Comparison of ENCODE assay signal across 1 cellular context in the genomic region with DNA sequence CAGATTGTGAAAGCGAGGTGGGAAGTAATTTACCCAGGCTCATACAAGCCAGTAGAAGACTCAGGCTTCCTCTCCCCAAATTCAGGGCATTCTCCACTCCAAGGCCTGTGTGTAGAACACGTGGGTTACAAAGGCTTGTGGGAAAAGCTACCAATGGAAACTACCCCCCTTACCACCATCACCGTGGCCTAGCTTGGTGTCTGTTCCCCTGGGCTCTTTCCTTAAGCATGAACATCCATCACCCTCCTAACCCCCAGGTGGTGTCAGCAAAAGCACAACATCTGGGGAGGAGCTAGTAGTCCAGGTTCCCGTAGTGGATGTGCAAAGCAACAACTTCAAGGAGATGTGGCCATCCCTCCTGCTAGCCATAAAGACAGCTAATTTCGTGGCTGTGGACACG.
A peak's percentile ranks its signal among the peaks of the same experiment; 100 is the strongest.
TF ChIP-seq lines count a peak whose summit lies in the region.

No MANE protein-coding gene starts in this region.

TF ChIP-seq in HepG2, 621 proteins besides CTCF, POLR2A, EP300 and RAD21:
- no peak for TF ChIP-seq IRX3 (CRISPR knock-in tag; IDR thresholded peaks at IDR 0.05; ENCODE audit: borderline replicate concordance, low read depth)
- TF ChIP-seq ARID2 (CRISPR knock-in tag; IDR thresholded peaks at IDR 0.05; ENCODE audit: borderline replicate concordance): 0 out of 2 replicates have a peak, but pooled peaks have one; percentile 27
- TF ChIP-seq MAX (IDR thresholded peaks at IDR 0.05): 0 out of 2 replicates have a peak, but pooled peaks have one; percentile 40
- 0 out of 2 replicates have a peak, but pooled peaks have one; percentile 42 for TF ChIP-seq ZNF660 (CRISPR knock-in tag; IDR thresholded peaks at IDR 0.05; ENCODE audit: borderline replicate concordance, low read depth)
- TF ChIP-seq, protein P1, sequence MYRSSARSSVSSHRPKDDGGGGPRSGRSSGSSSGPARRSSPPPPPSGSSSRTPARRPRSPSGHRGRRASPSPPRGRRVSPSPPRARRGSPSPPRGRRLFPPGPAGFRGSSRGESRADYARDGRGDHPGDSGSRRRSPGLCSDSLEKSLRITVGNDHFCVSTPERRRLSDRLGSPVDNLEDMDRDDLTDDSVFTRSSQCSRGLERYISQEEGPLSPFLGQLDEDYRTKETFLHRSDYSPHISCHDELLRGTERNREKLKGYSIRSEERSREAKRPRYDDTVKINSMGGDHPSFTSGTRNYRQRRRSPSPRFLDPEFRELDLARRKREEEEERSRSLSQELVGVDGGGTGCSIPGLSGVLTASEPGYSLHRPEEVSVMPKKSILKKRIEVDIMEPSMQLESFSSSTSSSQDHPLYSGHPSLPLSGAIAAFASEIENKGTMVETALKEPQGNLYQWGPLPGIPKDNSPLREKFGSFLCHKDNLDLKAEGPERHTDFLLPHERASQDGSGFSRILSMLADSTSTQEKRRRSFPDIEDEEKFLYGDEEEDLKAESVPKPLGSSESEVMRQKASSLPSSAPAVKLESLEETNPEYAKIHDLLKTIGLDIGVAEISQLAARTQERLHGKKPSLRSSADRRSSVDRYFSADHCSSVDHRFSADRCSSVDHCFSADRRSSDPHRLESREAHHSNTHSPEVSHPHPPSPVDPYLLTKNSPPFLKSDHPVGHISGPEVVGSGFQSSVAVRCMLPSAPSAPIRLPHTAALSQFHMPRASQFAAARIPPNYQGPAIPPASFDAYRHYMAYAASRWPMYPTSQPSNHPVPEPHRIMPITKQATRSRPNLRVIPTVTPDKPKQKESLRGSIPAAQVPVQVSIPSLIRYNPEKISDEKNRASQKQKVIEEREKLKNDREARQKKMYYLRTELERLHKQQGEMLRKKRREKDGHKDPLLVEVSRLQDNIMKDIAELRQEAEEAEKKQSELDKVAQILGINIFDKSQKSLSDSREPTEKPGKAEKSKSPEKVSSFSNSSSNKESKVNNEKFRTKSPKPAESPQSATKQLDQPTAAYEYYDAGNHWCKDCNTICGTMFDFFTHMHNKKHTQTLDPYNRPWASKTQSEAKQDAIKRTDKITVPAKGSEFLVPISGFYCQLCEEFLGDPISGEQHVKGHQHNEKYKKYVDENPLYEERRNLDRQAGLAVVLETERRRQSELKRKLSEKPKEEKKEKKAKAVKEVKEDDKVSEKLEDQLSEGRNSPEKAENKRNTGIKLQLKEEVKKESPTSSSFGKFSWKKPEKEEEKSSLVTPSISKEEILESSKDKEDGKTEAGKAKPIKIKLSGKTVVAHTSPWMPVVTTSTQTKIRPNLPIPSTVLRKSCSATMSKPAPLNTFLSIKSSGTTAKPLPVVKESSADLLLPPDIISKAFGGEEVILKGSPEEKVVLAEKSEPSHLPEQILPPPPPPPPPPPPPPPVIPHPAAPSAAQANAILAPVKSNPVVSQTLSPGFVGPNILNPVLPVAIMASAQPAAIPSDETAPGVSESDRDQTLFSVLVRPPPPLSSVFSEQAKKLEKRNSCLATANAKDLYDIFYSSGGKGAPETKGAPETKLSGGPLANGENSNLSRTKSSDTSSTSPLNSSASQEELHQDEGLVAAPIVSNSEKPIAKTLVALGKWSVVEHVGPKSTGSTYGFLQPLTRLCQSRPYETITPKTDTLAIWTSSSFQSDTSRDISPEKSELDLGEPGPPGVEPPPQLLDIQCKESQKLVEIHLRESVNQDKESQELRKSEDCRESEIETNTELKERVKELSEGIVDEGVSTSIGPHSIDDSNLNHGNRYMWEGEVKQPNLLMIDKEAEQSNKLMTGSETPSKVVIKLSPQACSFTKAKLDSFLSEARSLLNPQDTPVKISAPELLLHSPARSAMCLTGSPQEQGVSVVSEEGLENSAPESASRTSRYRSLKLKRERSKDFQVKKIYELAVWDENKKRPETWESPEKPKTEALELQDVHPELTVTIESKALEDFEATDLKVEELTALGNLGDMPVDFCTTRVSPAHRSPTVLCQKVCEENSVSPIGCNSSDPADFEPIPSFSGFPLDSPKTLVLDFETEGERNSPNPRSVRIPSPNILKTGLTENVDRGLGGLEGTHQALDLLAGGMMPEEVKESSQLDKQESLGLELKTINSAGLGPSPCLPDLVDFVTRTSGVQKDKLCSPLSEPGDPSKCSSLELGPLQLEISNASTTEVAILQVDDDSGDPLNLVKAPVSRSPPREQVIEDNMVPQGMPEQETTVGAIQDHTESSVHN (CRISPR knock-in tag; IDR thresholded peaks at IDR 0.05): no peak
- TF ChIP-seq, protein P2, sequence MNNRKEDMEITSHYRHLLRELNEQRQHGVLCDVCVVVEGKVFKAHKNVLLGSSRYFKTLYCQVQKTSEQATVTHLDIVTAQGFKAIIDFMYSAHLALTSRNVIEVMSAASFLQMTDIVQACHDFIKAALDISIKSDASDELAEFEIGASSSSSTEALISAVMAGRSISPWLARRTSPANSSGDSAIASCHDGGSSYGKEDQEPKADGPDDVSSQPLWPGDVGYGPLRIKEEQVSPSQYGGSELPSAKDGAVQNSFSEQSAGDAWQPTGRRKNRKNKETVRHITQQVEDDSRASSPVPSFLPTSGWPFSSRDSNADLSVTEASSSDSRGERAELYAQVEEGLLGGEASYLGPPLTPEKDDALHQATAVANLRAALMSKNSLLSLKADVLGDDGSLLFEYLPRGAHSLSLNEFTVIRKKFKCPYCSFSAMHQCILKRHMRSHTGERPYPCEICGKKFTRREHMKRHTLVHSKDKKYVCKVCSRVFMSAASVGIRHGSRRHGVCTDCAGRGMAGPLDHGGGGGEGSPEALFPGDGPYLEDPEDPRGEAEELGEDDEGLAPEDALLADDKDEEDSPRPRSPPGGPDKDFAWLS (CRISPR knock-in tag; IDR thresholded peaks at IDR 0.05; ENCODE audit: borderline replicate concordance): no peak
- 0 out of 2 replicates have a peak, but pooled peaks have one; percentile 4 for TF ChIP-seq ZNF441 (CRISPR knock-in tag; IDR thresholded peaks at IDR 0.05; ENCODE audit: borderline replicate concordance)
- TF ChIP-seq ZNF383 (CRISPR knock-in tag; IDR thresholded peaks at IDR 0.05; ENCODE audit: borderline replicate concordance): no peak
- TF ChIP-seq RBM22 (optimal IDR thresholded peaks at IDR 0.05; ENCODE audit: low read length): peak; percentile 14
- TF ChIP-seq ZNF788 (CRISPR knock-in tag; IDR thresholded peaks at IDR 0.05; ENCODE audit: borderline replicate concordance): 0 out of 2 replicates have a peak, but pooled peaks have one; percentile 37
- TF ChIP-seq NCOA1 (CRISPR knock-in tag; IDR thresholded peaks at IDR 0.05): no peak
- TF ChIP-seq MBNL3 (CRISPR knock-in tag; conservative IDR thresholded peaks at IDR 0.05): no peak
- TF ChIP-seq BHLHE40 (IDR thresholded peaks at IDR 0.05; ENCODE audit: low read length): no peak
- TF ChIP-seq PITX1 (CRISPR knock-in tag; IDR thresholded peaks at IDR 0.05): no peak
- TF ChIP-seq ZNF337 (CRISPR knock-in tag; IDR thresholded peaks at IDR 0.05; ENCODE audit: borderline replicate concordance, low read depth): no peak
- no peak for TF ChIP-seq BRD4 (CRISPR knock-in tag; IDR thresholded peaks at IDR 0.05)
- TF ChIP-seq, protein P3, sequence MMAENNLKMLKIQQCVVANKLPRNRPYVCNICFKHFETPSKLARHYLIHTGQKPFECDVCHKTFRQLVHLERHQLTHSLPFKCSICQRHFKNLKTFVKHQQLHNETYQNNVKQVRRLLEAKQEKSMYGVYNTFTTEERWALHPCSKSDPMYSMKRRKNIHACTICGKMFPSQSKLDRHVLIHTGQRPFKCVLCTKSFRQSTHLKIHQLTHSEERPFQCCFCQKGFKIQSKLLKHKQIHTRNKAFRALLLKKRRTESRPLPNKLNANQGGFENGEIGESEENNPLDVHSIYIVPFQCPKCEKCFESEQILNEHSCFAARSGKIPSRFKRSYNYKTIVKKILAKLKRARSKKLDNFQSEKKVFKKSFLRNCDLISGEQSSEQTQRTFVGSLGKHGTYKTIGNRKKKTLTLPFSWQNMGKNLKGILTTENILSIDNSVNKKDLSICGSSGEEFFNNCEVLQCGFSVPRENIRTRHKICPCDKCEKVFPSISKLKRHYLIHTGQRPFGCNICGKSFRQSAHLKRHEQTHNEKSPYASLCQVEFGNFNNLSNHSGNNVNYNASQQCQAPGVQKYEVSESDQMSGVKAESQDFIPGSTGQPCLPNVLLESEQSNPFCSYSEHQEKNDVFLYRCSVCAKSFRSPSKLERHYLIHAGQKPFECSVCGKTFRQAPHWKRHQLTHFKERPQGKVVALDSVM (CRISPR knock-in tag; IDR thresholded peaks at IDR 0.05): no peak
- 0 out of 2 replicates have a peak, but pooled peaks have one; percentile 27 for TF ChIP-seq HIC2 (CRISPR knock-in tag; IDR thresholded peaks at IDR 0.05; ENCODE audit: low read depth)
- no peak for TF ChIP-seq ATAD3A (CRISPR knock-in tag; IDR thresholded peaks at IDR 0.05)
- TF ChIP-seq ZSCAN30 (CRISPR knock-in tag; IDR thresholded peaks at IDR 0.05): 0 out of 2 replicates have a peak, but pooled peaks have one; percentile 19
- peak; percentile 11; the same call in 1 of the 2 replicates for TF ChIP-seq MXD4 (CRISPR knock-in tag; IDR thresholded peaks at IDR 0.05)
- TF ChIP-seq ZNF816 (CRISPR knock-in tag; IDR thresholded peaks at IDR 0.05; ENCODE audit: borderline replicate concordance): no peak
- TF ChIP-seq ZXDC (CRISPR knock-in tag; IDR thresholded peaks at IDR 0.05): no peak
- TF ChIP-seq SNAPC2 (CRISPR knock-in tag; IDR thresholded peaks at IDR 0.05): 0 out of 2 replicates have a peak, but pooled peaks have one; percentile 30
- TF ChIP-seq NFYC (CRISPR knock-in tag; IDR thresholded peaks at IDR 0.05): no peak
- no peak for TF ChIP-seq KAT8 (CRISPR knock-in tag; IDR thresholded peaks at IDR 0.05)
- TF ChIP-seq, protein P4, sequence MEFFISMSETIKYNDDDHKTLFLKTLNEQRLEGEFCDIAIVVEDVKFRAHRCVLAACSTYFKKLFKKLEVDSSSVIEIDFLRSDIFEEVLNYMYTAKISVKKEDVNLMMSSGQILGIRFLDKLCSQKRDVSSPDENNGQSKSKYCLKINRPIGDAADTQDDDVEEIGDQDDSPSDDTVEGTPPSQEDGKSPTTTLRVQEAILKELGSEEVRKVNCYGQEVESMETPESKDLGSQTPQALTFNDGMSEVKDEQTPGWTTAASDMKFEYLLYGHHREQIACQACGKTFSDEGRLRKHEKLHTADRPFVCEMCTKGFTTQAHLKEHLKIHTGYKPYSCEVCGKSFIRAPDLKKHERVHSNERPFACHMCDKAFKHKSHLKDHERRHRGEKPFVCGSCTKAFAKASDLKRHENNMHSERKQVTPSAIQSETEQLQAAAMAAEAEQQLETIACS (CRISPR knock-in tag; IDR thresholded peaks at IDR 0.05): no peak
